In the genomic region with DNA sequence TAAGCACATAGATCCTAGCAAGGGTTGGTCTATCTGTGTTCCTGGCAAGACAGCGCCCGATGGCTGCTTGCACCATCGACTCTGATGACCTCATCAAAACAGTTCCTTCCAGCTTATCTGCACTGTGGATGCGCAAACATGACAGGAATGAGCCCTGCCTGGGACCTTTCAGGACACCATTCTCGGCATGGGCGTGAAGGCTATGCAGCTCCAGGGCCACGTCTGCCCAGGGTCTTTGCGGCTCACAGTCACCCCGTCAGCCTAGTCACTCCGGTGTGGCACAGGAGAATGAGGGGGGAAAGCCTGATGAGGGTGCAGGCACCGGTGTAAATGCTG, we compare ENCODE assay signal across 21 cellular contexts.
DNase-seq lines count a peak whose midpoint lies in the region; ATAC-seq and TF ChIP-seq lines count a peak whose summit lies in the region.
"Had no signal": no experiment of that assay in that cellular context is flagged by ENCODE, and none has a peak within 500 bp of the region (broad histone marks: within the 10 kb centered on the region; RNA-seq: fewer than 3 reads in every experiment).

No MANE protein-coding gene starts in this region.

- no peaks in the 10 kb centered on the region for H3K4me1 Mint-ChIP-seq in activated T-cell treated with anti-CD3 and anti-CD28 coated beads, Interleukin-2, amount 50 U/mL, for 72 hours (ENCODE audit: low read depth)
- H3K4me1 Mint-ChIP-seq in stimulated activated naive B cell treated with anti-CD40 and anti-IgM and Interleukin-4, amounts not matched to agents 10 μg/mL and 1 μg/mL and 100 μg/mL, for 72 hours: no peaks in the 10 kb centered on the region
- H3K4me1 Mint-ChIP-seq: CD8-positive, alpha-beta memory T cell; immature natural killer cell had no signal

- TF ChIP-seq POLR2A in heart left ventricle (IDR thresholded peaks at IDR 0.05): no peak

- no peaks in the 10 kb centered on the region for H3K27me3 ChIP-seq in heart left ventricle
- H3K27me3 ChIP-seq in mesendoderm (ENCODE audit: insufficient read depth, low read length, poor library complexity): no peaks in the 10 kb centered on the region
- H3K27me3 ChIP-seq: pancreas had no signal

- no peak overlapping the region for H2BK120ac ChIP-seq in mesendoderm (ENCODE audit: low read depth, low read length)

- H2BK15ac ChIP-seq in mesendoderm (replicated peaks; ENCODE audit: low read depth): no peak overlapping the region

- H3K9me3 Mint-ChIP-seq in activated T-cell treated with anti-CD3 and anti-CD28 coated beads, Interleukin-2, amount 50 U/mL, for 72 hours: no peaks in the 10 kb centered on the region
- no peaks in the 10 kb centered on the region for H3K9me3 Mint-ChIP-seq in stimulated activated naive B cell treated with anti-CD40 and anti-IgM and Interleukin-4, amounts not matched to agents 10 μg/mL and 1 μg/mL and 100 μg/mL, for 72 hours
- H3K9me3 Mint-ChIP-seq: CD8-positive, alpha-beta memory T cell; effector memory CD8-positive, alpha-beta T cell; immature natural killer cell; stimulated activated naive CD8-positive, alpha-beta T cell treated with anti-CD3 and anti-CD28 coated beads, Interleukin-15, Interleukin-2, amounts not matched to agents 100 ng/mL and 50 ng/mL, for 24 hours had no signal

- DNase-seq in Right ventricle myocardium inferior (ENCODE audit: missing footprints) (peak; percentile 75), cardiac septum (ENCODE audit: low spot score) (no peak), heart left ventricle (peak in 3 of 5 donors; percentile 39 to 79 (median 72)), mesendoderm (no peak), NCI-H1417 treated with DMSO at 0.1 percent for 48 hours (lab: John Stamatoyannopoulos, UW) (no peak)
- no peak for DNase-seq in activated T-cell treated with anti-CD3 and anti-CD28 coated beads, Interleukin-2, amount 50 U/mL, for 72 hours
- no peak for DNase-seq in stimulated activated naive B cell treated with anti-CD40 and anti-IgM and Interleukin-4, amounts not matched to agents 10 μg/mL and 1 μg/mL and 100 μg/mL, for 72 hours
- DNase-seq: activated naive CD4-positive, alpha-beta T cell; CD8-positive, alpha-beta memory T cell; effector memory CD8-positive, alpha-beta T cell; GF-D8; immature natural killer cell; NCI-H187; NCI-H526 treated with DMSO at 0.1 percent for 48 hours; pancreas; stimulated activated CD4-positive, alpha-beta T cell treated with anti-CD3 and anti-CD28 coated beads, Interleukin-12 subunit alpha, Interleukin-12 subunit beta, amount 100 ng/mL, for 4 hours; WERI-Rb-1 had no signal

- no peaks in the 10 kb centered on the region for H3K79me1 ChIP-seq in mesendoderm (ENCODE audit: low read length)

- H3K4me1 ChIP-seq in heart left ventricle (peaks cover 0 to 36% (median 15%) of the 10 kb centered on the region in 12 donors), mesendoderm (ENCODE audit: control insufficient read depth, low read depth, low read length) (no peaks in the 10 kb centered on the region)
- H3K4me1 ChIP-seq: A549, pancreas had no signal

- no peak overlapping the region for H2BK5ac ChIP-seq in mesendoderm (ENCODE audit: low read length)

- no peak overlapping the region for H3K4me3 Mint-ChIP-seq in activated T-cell treated with anti-CD3 and anti-CD28 coated beads, Interleukin-2, amount 50 U/mL, for 72 hours
- H3K4me3 Mint-ChIP-seq in stimulated activated naive B cell treated with anti-CD40 and anti-IgM and Interleukin-4, amounts not matched to agents 10 μg/mL and 1 μg/mL and 100 μg/mL, for 72 hours: no peak overlapping the region
- H3K4me3 Mint-ChIP-seq: CD8-positive, alpha-beta memory T cell; effector memory CD8-positive, alpha-beta T cell; immature natural killer cell; stimulated activated naive CD8-positive, alpha-beta T cell treated with anti-CD3 and anti-CD28 coated beads, Interleukin-15, Interleukin-2, amounts not matched to agents 100 ng/mL and 50 ng/mL, for 24 hours had no signal

- no peak overlapping the region for H3K4me2 ChIP-seq in mesendoderm (ENCODE audit: low read length)
- H3K4me2 ChIP-seq: A549, PC-9 had no signal

- H3K56ac ChIP-seq in mesendoderm (ENCODE audit: low read length): no peak overlapping the region

- H3K36me3 ChIP-seq in heart left ventricle: no peaks in the 10 kb centered on the region
- no peaks in the 10 kb centered on the region for H3K36me3 ChIP-seq in mesendoderm (ENCODE audit: control insufficient read depth, insufficient read depth, low read length)
- H3K36me3 ChIP-seq: pancreas, WERI-Rb-1 had no signal

- no peak overlapping the region for H4K5ac ChIP-seq in mesendoderm (ENCODE audit: low read length)

- H2AK5ac ChIP-seq in mesendoderm (ENCODE audit: low read length): no peak overlapping the region

- H3K27ac ChIP-seq in heart left ventricle (peak overlapping the region in 5 of 12 donors; percentile 16 to 76 (median 49)), mesendoderm (ENCODE audit: low read depth, low read length) (no peak overlapping the region)
- H3K27ac ChIP-seq: pancreas, PC-9, WERI-Rb-1 had no signal

- no peak overlapping the region for H3K4ac ChIP-seq in mesendoderm (ENCODE audit: low read depth, low read length)

- no peaks in the 10 kb centered on the region for H3K79me2 ChIP-seq in mesendoderm (ENCODE audit: control insufficient read depth, insufficient read depth, low read length)

- no peak overlapping the region for H3K9ac ChIP-seq in mesendoderm (ENCODE audit: low read length)

- H3K4me3 ChIP-seq in heart left ventricle: no peak overlapping the region
- H3K4me3 ChIP-seq in mesendoderm (ENCODE audit: low read length): no peak overlapping the region
- H3K4me3 ChIP-seq: A549, pancreas, PC-9 had no signal

- H3K27ac Mint-ChIP-seq in activated T-cell treated with anti-CD3 and anti-CD28 coated beads, Interleukin-2, amount 50 U/mL, for 72 hours: no peak overlapping the region
- no peak overlapping the region for H3K27ac Mint-ChIP-seq in stimulated activated naive B cell treated with anti-CD40 and anti-IgM and Interleukin-4, amounts not matched to agents 10 μg/mL and 1 μg/mL and 100 μg/mL, for 72 hours
- H3K27ac Mint-ChIP-seq: CD8-positive, alpha-beta memory T cell; effector memory CD8-positive, alpha-beta T cell; immature natural killer cell; stimulated activated naive CD8-positive, alpha-beta T cell treated with anti-CD3 and anti-CD28 coated beads, Interleukin-15, Interleukin-2, amounts not matched to agents 100 ng/mL and 50 ng/mL, for 24 hours had no signal

- no peaks in the 10 kb centered on the region for H3K9me3 ChIP-seq in heart left ventricle
- H3K9me3 ChIP-seq: A549, pancreas had no signal

- no peaks in the 10 kb centered on the region for H3K27me3 Mint-ChIP-seq in activated T-cell treated with anti-CD3 and anti-CD28 coated beads, Interleukin-2, amount 50 U/mL, for 72 hours (ENCODE audit: low read depth)
- peaks cover 4 to 5% of the 10 kb centered on the region in 2 donors for H3K27me3 Mint-ChIP-seq in stimulated activated naive B cell treated with anti-CD40 and anti-IgM and Interleukin-4, amounts not matched to agents 10 μg/mL and 1 μg/mL and 100 μg/mL, for 72 hours
- H3K27me3 Mint-ChIP-seq: stimulated activated naive CD8-positive, alpha-beta T cell treated with anti-CD3 and anti-CD28 coated beads, Interleukin-15, Interleukin-2, amounts not matched to agents 100 ng/mL and 50 ng/mL, for 24 hours had no signal

- H3K36me3 Mint-ChIP-seq in activated T-cell treated with anti-CD3 and anti-CD28 coated beads, Interleukin-2, amount 50 U/mL, for 72 hours (ENCODE audit: insufficient read depth in 2 of 2): no peaks in the 10 kb centered on the region
- H3K36me3 Mint-ChIP-seq in stimulated activated naive B cell treated with anti-CD40 and anti-IgM and Interleukin-4, amounts not matched to agents 10 μg/mL and 1 μg/mL and 100 μg/mL, for 72 hours: no peaks in the 10 kb centered on the region
- H3K36me3 Mint-ChIP-seq: CD8-positive, alpha-beta memory T cell; immature natural killer cell had no signal

- WGBS in heart left ventricle, 4 donors: 28 to 37% (median 31%) methylated on average over 11 of the region's 11 CpGs
- WGBS in mesendoderm (ENCODE audit: extremely low coverage, insufficient coverage, low lambda C conversion rate): no CpG with 5 or more reads among the region's 11 CpGs

- no peak overlapping the region for H4K8ac ChIP-seq in mesendoderm (ENCODE audit: low read depth, low read length)

- peak overlapping the region; percentile 80 for H3K23ac ChIP-seq in mesendoderm (ENCODE audit: low read length)

- intact Hi-C loops in Right ventricle myocardium inferior (cut with DNase I): loop anchor here (1.0 kb wide), 1 partner anchor 99 kb away; no protein-coding TSS in a partner anchor
- intact Hi-C loops in cardiac septum (cut with DNase I): loop anchor here (5.0 kb wide), 1 partner anchor 98 kb away; no protein-coding TSS in a partner anchor
- intact Hi-C loops in heart left ventricle (cut with DNase I): no loop called here

- peak; percentile 79 for ATAC-seq in Right ventricle myocardium inferior
- peak; percentile 74 to 89 (median 82) for ATAC-seq in heart left ventricle
- no peak for ATAC-seq in activated T-cell treated with anti-CD3 and anti-CD28 coated beads, Interleukin-2, amount 50 U/mL, for 72 hours (replicated peaks in 1 of 2)
- ATAC-seq in stimulated activated naive B cell treated with anti-CD40 and anti-IgM and Interleukin-4, amounts not matched to agents 10 μg/mL and 1 μg/mL and 100 μg/mL, for 72 hours (replicated peaks): no peak
- ATAC-seq in HG03039 (IDR thresholded peaks at IDR 0.05; ENCODE audit: unreplicated experiment): no peak
- ATAC-seq: effector memory CD8-positive, alpha-beta T cell had no signal

- no peak overlapping the region for H3K18ac ChIP-seq in mesendoderm (ENCODE audit: low read length)

- no peak for TF ChIP-seq CTCF in heart left ventricle (IDR thresholded peaks at IDR 0.05)

Comparison
In these comparisons a context has a peak if more than half of its experiments do, and no peak if none do; other contexts are left out.
1. DNase-seq: peak in Right ventricle myocardium inferior (single experiment) and heart left ventricle (3 of 5); none in cardiac septum (single experiment), mesendoderm (single experiment), activated T-cell treated with anti-CD3 and anti-CD28 coated beads, Interleukin-2, amount 50 U/mL, for 72 hours (0 of 2), stimulated activated naive B cell treated with anti-CD40 and anti-IgM and Interleukin-4, amounts not matched to agents 10 μg/mL and 1 μg/mL and 100 μg/mL, for 72 hours (single experiment) and NCI-H1417 treated with DMSO at 0.1 percent for 48 hours (single experiment).
2. intact Hi-C loops: an anchor here in Right ventricle myocardium inferior (1.0 kb wide) and cardiac septum (5.0 kb wide); none called in heart left ventricle.
3. ATAC-seq: peak in Right ventricle myocardium inferior (single experiment) and heart left ventricle (4 of 4); none in activated T-cell treated with anti-CD3 and anti-CD28 coated beads, Interleukin-2, amount 50 U/mL, for 72 hours (0 of 2), stimulated activated naive B cell treated with anti-CD40 and anti-IgM and Interleukin-4, amounts not matched to agents 10 μg/mL and 1 μg/mL and 100 μg/mL, for 72 hours (0 of 2) and HG03039 (single experiment).